8 cellular contexts compared by ENCODE assay signal in genomic region chr6:52576054-52576391, GRCh38. TPM values are rescaled to one million over a fixed set of nuclear protein-coding genes. Genes with fewer than 3 reads are reported as not detected.
DNase-seq lines count a peak whose midpoint lies in the region; ATAC-seq and TF ChIP-seq lines count a peak whose summit lies in the region.

No MANE protein-coding gene starts in this region.

- intact Hi-C loops in Calu3 (cut with micrococcal nuclease; ENCODE audit: unreplicated experiment): loop anchor here (5.0 kb wide), 1 partner anchor 159 kb away; no protein-coding TSS in a partner anchor

- H3K27ac Mint-ChIP-seq in Calu3 (ENCODE audit: unreplicated experiment): peak overlapping the region; percentile 40

- H3K4me3 ChIP-seq in SJCRH30 (peak overlapping the region; percentile 87), fibroblast of lung (replicated peaks in 1 of 4; ENCODE audit: control extremely low read depth in 1 of 4, insufficient read depth in 1 of 4, low read depth in 3 of 4, low read length in 4 of 4) (peak overlapping the region; percentile 52 to 99 (median 88)), parathyroid adenoma (ENCODE audit: low read depth, low read length) (peak overlapping the region; percentile 47)

- peaks cover 36% of the 10 kb centered on the region for H3K4me1 Mint-ChIP-seq in Calu3 (ENCODE audit: low read depth, unreplicated experiment)

- H3K9me3 ChIP-seq in SJCRH30 (replicated peaks): no peaks in the 10 kb centered on the region
- H3K9me3 ChIP-seq in fibroblast of lung (ENCODE audit: control insufficient read depth, insufficient read depth, low read depth, low read length): no peaks in the 10 kb centered on the region
- no peaks in the 10 kb centered on the region for H3K9me3 ChIP-seq in parathyroid adenoma (ENCODE audit: control insufficient read depth, low read length)

- H3K4me2 ChIP-seq in fibroblast of lung (ENCODE audit: extremely low read depth, insufficient read depth, low read length) (peak overlapping the region; percentile 99), parathyroid adenoma (ENCODE audit: low read length) (peak overlapping the region; percentile 61)

- H3K4me1 ChIP-seq in SJCRH30: peaks cover 45% of the 10 kb centered on the region
- H3K4me1 ChIP-seq in fibroblast of lung (ENCODE audit: control insufficient read depth, extremely low read depth, insufficient read depth, low read length): peaks cover 20% of the 10 kb centered on the region
- peaks cover 3% of the 10 kb centered on the region for H3K4me1 ChIP-seq in parathyroid adenoma

- H3K27ac ChIP-seq in SJCRH30 (peak overlapping the region; percentile 39; the same call in 1 of the 2 replicates), fibroblast of lung (ENCODE audit: insufficient read depth, low read length) (peak overlapping the region; percentile 87), parathyroid adenoma (no peak overlapping the region)

- no peak for ATAC-seq in HG03565 (IDR thresholded peaks at IDR 0.05; ENCODE audit: unreplicated experiment)

- H3K79me2 ChIP-seq in fibroblast of lung (ENCODE audit: control insufficient read depth, insufficient read depth, low read length): peaks cover 61% of the 10 kb centered on the region
- H3K79me2 ChIP-seq in parathyroid adenoma: peaks cover 3% of the 10 kb centered on the region

- H4K20me1 ChIP-seq in fibroblast of lung (ENCODE audit: control insufficient read depth, extremely low read depth, insufficient read depth, low read length): no peaks in the 10 kb centered on the region

- H2AFZ ChIP-seq in fibroblast of lung (ENCODE audit: low read length) (no peak overlapping the region), parathyroid adenoma (peak overlapping the region; percentile 91)

- BruUV-seq in Calu3 (replicated peaks; lab: Mats Ljungman, UMichigan): no TSS peak

- no peaks in the 10 kb centered on the region for H3K9me3 Mint-ChIP-seq in Calu3 (ENCODE audit: low read depth, unreplicated experiment)

- no peaks in the 10 kb centered on the region for H3K27me3 Mint-ChIP-seq in Calu3 (ENCODE audit: unreplicated experiment)

- DNase-seq in Calu3 (no peak), SJCRH30 (no peak), fibroblast of lung (ENCODE audit: low read depth in 2 of 2) (no peak), LoVo (ENCODE audit: low spot score) (no peak), NCI-H526 (lab: John Stamatoyannopoulos, UW) (no peak)
- no peak for DNase-seq in stimulated activated CD4-positive, alpha-beta T cell treated with anti-CD3 and anti-CD28 coated beads, Interleukin-12 subunit alpha, Interleukin-12 subunit beta, amount 100 ng/mL, for 4 hours

- H3K27me3 ChIP-seq in SJCRH30 (no peaks in the 10 kb centered on the region), fibroblast of lung (ENCODE audit: control insufficient read depth, insufficient read depth, low read length) (no peaks in the 10 kb centered on the region), parathyroid adenoma (ENCODE audit: control insufficient read depth, insufficient read depth, low read length) (no peaks in the 10 kb centered on the region)

- peak overlapping the region; percentile 60 for H3K9ac ChIP-seq in fibroblast of lung (ENCODE audit: insufficient read depth, low read length)
- no peak overlapping the region for H3K9ac ChIP-seq in parathyroid adenoma

- H3K36me3 ChIP-seq in SJCRH30: no peaks in the 10 kb centered on the region
- peaks cover 5% of the 10 kb centered on the region for H3K36me3 ChIP-seq in fibroblast of lung (ENCODE audit: control insufficient read depth, insufficient read depth, low read length)
- no peaks in the 10 kb centered on the region for H3K36me3 ChIP-seq in parathyroid adenoma (ENCODE audit: control insufficient read depth, insufficient read depth, low read length)

- peaks cover 17% of the 10 kb centered on the region for H3K36me3 Mint-ChIP-seq in Calu3 (ENCODE audit: insufficient read depth, unreplicated experiment)

- TF ChIP-seq CTCF in Calu3 (IDR thresholded peaks at IDR 0.05; ENCODE audit: unreplicated experiment) (no peak), fibroblast of lung (conservative IDR thresholded peaks at IDR 0.05 in 1 of 2, IDR thresholded peaks at IDR 0.05 in 1 of 2; ENCODE audit: low read depth in 1 of 2, low read length in 2 of 2) (no peak), parathyroid adenoma (IDR thresholded peaks at IDR 0.05) (no peak)

- peak overlapping the region; percentile 67 for H3K4me3 Mint-ChIP-seq in Calu3 (ENCODE audit: low read depth, unreplicated experiment)

- CTCF ChIA-PET in Calu3 (lab: Charles Lee): interaction anchor here (0.7 to 1.2 kb wide), 2 partner anchors 22 to 72 kb away, joined by 3 read pairs; no protein-coding TSS in a partner anchor

RNA-seq across cellular contexts. Expression of gene TRAM2, which starts 0.8 kb away (rescaled TPM):
- total RNA-seq in Calu3 (2022): 10.7 and 12.8 TPM in 2 replicates
- 28.4 and 28.8 TPM in 2 replicates for total RNA-seq in SJCRH30 (2014; rRNA removed; shearing (Covaris generic))
- 69.6 and 131 TPM in 2 replicates for total RNA-seq in fibroblast of lung
- polyA plus RNA-seq in fibroblast of lung: 155 and 252 TPM in 2 replicates
- polyA plus RNA-seq in fibroblast of lung (2012): 107 and 217 TPM in 2 replicates
- polyA minus RNA-seq in fibroblast of lung (ENCODE audit: low replicate concordance): 254 and 398 TPM in 2 replicates
